7 cellular contexts compared by ENCODE assay signal in the genomic region with DNA sequence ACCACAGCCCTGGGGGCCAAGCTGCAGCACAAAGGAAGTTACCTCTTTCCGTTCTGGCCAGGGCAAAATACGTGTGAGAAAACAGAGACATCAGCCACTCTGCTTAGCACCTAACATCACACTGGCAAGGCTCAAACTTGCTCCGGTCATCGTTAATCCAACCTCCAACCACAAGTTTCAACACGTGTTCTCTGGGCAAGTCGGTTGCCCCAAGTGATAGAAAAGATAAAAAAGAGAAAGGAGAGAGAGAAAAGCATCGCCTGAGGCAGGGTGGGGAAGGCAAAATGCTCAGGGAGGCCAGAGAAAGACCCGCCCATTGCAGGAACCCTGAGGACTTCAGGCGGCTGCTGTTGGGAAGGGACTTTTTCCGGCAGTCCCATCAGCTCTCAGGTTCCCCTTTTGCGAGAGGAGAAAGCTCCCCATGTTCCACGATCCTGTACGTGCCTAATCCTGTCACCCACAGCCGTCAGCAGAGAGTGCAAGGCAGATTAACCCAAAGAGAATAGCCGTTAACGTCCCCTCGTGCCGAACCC. TPM values are rescaled to one million over a fixed set of nuclear protein-coding genes. Genes with fewer than 3 reads are reported as not detected.
A peak's percentile ranks its signal among the peaks of the same experiment; 100 is the strongest.
DNase-seq lines count a peak whose midpoint lies in the region; ATAC-seq and TF ChIP-seq lines count a peak whose summit lies in the region.

No MANE protein-coding gene starts in this region.

- H3K27ac Mint-ChIP-seq in progenitor cell of endocrine pancreas = peak overlapping the region; percentile 62

- no peaks in the 10 kb centered on the region for H3K9me3 ChIP-seq in lower lobe of right lung

- intact Hi-C loops in lower lobe of right lung (cut with DNase I) = loop anchor here (10.0 kb wide), 1 partner anchor 46 kb away; the partner anchor contains the start of gene IFITM2

- peak; percentile 85 for DNase-seq in amniotic epithelial cell (ENCODE audit: low read depth)
- no peak for DNase-seq in progenitor cell of endocrine pancreas (ENCODE audit: low spot score, unreplicated experiment)
- DNase-seq in stimulated activated CD4-positive, alpha-beta T cell treated with anti-CD3 and anti-CD28 coated beads, Interleukin-2, amount 100 ng/mL, for 48 hours = no peak
- no peak for DNase-seq in lower lobe of right lung

- no peaks in the 10 kb centered on the region for H3K36me3 ChIP-seq in lower lobe of right lung

- no peaks in the 10 kb centered on the region for H3K27me3 ChIP-seq in lower lobe of right lung (ENCODE audit: low read depth)

- no peak overlapping the region for H3K4me3 ChIP-seq in lower lobe of right lung

- no peaks in the 10 kb centered on the region for H3K9me3 Mint-ChIP-seq in progenitor cell of endocrine pancreas (ENCODE audit: low read depth)

- H3K4me3 Mint-ChIP-seq in progenitor cell of endocrine pancreas (ENCODE audit: low read depth) = no peak overlapping the region

- TF ChIP-seq CTCF in progenitor cell of endocrine pancreas (IDR thresholded peaks at IDR 0.05; ENCODE audit: unreplicated experiment) (no peak), lower lobe of right lung (IDR thresholded peaks at IDR 0.05) (no peak)

- no peaks in the 10 kb centered on the region for H3K36me3 Mint-ChIP-seq in progenitor cell of endocrine pancreas (ENCODE audit: insufficient read depth)

- no peak overlapping the region for H3K27ac ChIP-seq in lower lobe of right lung

- peaks cover 27% of the 10 kb centered on the region for H3K4me1 Mint-ChIP-seq in progenitor cell of endocrine pancreas (ENCODE audit: low read depth)

- peak; percentile 63 for ATAC-seq in GM18520 (IDR thresholded peaks at IDR 0.05; ENCODE audit: unreplicated experiment)
- peak; percentile 49 for ATAC-seq in HG03460 (IDR thresholded peaks at IDR 0.05; ENCODE audit: unreplicated experiment)
- no peak for ATAC-seq in HG02571 (IDR thresholded peaks at IDR 0.05; ENCODE audit: unreplicated experiment)
- no peak for ATAC-seq in lower lobe of right lung

- no peaks in the 10 kb centered on the region for H3K27me3 Mint-ChIP-seq in progenitor cell of endocrine pancreas

- peaks cover 32% of the 10 kb centered on the region for H3K4me1 ChIP-seq in lower lobe of right lung

RNA-seq across cellular contexts. Expression of gene B4GALNT4, which starts 18.5 kb away (rescaled TPM):
- total RNA-seq in progenitor cell of endocrine pancreas (277 and 294 TPM in 2 replicates), lower lobe of right lung (0.38 TPM)

RNA-seq across cellular contexts. Expression of gene IFITM3, which starts 30.1 kb away (rescaled TPM):
- total RNA-seq in progenitor cell of endocrine pancreas = 99.3 and 105 TPM in 2 replicates
- total RNA-seq in lower lobe of right lung = 767 TPM

RNA-seq across cellular contexts. Expression of gene IFITM1, which starts 36.9 kb away (rescaled TPM):
- 2.3 TPM in 2 replicates for total RNA-seq in progenitor cell of endocrine pancreas
- total RNA-seq in lower lobe of right lung = 128 TPM

RNA-seq across cellular contexts. Expression of gene IFITM2, which starts 43.2 kb away (rescaled TPM):
- total RNA-seq in progenitor cell of endocrine pancreas (33.2 and 33.5 TPM in 2 replicates), lower lobe of right lung (607 TPM)

RNA-seq across cellular contexts. Expression of gene PKP3, which starts 43.2 kb away (rescaled TPM):
- total RNA-seq in progenitor cell of endocrine pancreas = 55.9 and 56.9 TPM in 2 replicates
- total RNA-seq in lower lobe of right lung = 23.1 TPM

Comparison
In these comparisons a context has a peak if more than half of its experiments do, and no peak if none do; other contexts are left out.
1. ATAC-seq: peak in GM18520 (single experiment) and HG03460 (single experiment); none in HG02571 (single experiment) and lower lobe of right lung (0 of 2).
2. RNA of gene B4GALNT4, which starts 18.5 kb away (total RNA-seq): 277 to 294 TPM in progenitor cell of endocrine pancreas; 0.38 TPM in lower lobe of right lung (single experiment); every median in the first group is over 100 times any median in the second.
3. RNA of gene IFITM1, which starts 36.9 kb away (total RNA-seq): 128 TPM in lower lobe of right lung (single experiment); 2.3 TPM in progenitor cell of endocrine pancreas; every median in the first group is over 10 times any median in the second.